8 cellular contexts compared by ENCODE assay signal in the genomic region with DNA sequence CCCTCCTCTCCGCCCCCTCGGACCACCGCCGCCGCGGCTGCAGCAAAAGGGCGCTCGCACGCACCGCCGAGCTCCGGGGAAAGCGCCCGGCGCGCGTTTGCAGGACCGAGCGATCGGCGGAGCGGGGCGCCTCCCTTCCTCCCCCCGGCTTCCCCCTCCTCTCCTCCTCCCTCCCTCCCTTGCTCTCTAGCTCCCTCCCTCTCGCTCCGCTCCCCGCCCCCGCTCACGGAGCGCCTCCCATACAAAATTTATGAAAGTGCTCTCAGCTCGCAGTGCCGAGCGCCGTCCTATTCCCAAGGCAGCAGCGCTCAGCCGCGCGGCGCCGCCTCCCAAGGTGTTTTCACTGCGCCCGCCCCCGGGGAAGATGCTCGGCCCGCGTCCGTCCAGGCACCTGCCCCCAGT. TPM values are rescaled to one million over a fixed set of nuclear protein-coding genes. Genes with fewer than 3 reads are reported as not detected.
DNase-seq lines count a peak whose midpoint lies in the region; ATAC-seq, FAIRE-seq and TF ChIP-seq lines count a peak whose summit lies in the region.

A gene with protein sequence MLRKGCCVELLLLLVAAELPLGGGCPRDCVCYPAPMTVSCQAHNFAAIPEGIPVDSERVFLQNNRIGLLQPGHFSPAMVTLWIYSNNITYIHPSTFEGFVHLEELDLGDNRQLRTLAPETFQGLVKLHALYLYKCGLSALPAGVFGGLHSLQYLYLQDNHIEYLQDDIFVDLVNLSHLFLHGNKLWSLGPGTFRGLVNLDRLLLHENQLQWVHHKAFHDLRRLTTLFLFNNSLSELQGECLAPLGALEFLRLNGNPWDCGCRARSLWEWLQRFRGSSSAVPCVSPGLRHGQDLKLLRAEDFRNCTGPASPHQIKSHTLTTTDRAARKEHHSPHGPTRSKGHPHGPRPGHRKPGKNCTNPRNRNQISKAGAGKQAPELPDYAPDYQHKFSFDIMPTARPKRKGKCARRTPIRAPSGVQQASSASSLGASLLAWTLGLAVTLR (minus strand): TSS at position 115 of the 402 bp plus-strand sequence. CDS start 469 bp downstream, outside the sequence.

- peaks cover 35% of the 10 kb centered on the region in 2 experiments for H3K27me3 ChIP-seq in endothelial cell of umbilical vein (ENCODE audit: control insufficient read depth in 2 of 2, insufficient read depth in 2 of 2, low read length in 2 of 2)
- H3K27me3 ChIP-seq in mucosa of stomach (ENCODE audit: control insufficient read depth, insufficient read depth, low read length): peaks cover 63% of the 10 kb centered on the region

- H3K27ac ChIP-seq in endothelial cell of umbilical vein (ENCODE audit: insufficient read depth, low read depth, low read length): no peak within 1 kb of the TSS

- peak within 1 kb of the TSS; percentile 43 for H3K4me3 ChIP-seq in GM12875 (ENCODE audit: low read depth, low read length)
- peak within 1 kb of the TSS; percentile 12 to 27 (median 13) for H3K4me3 ChIP-seq in endothelial cell of umbilical vein (replicated peaks in 1 of 3; ENCODE audit: insufficient read depth in 1 of 3, low read depth in 1 of 3, low read length in 3 of 3)
- peak within 1 kb of the TSS; percentile 14 for H3K4me3 ChIP-seq in mucosa of stomach (ENCODE audit: low read length)

- no peak for FAIRE-seq in endothelial cell of umbilical vein (lab: Jason Lieb, UNC)

- peak within 1 kb of the TSS; percentile 28 for H3K4me2 ChIP-seq in endothelial cell of umbilical vein (ENCODE audit: insufficient read depth, low read length)

- H3K36me3 ChIP-seq in endothelial cell of umbilical vein (ENCODE audit: control insufficient read depth in 2 of 2, extremely low read depth in 1 of 2, insufficient read depth in 2 of 2, low read length in 2 of 2) (no peaks in the 10 kb centered on the region), mucosa of stomach (ENCODE audit: control insufficient read depth, insufficient read depth, low read length) (no peaks in the 10 kb centered on the region)

- peaks cover 17% of the 10 kb centered on the region for H3K4me1 ChIP-seq in endothelial cell of umbilical vein (ENCODE audit: control insufficient read depth, extremely low read depth, insufficient read depth, low read length)
- peaks cover 22% of the 10 kb centered on the region for H3K4me1 ChIP-seq in mucosa of stomach (ENCODE audit: control insufficient read depth, insufficient read depth, low read length)

- peak within 1 kb of the TSS; percentile 66 for H2AFZ ChIP-seq in endothelial cell of umbilical vein (ENCODE audit: low read depth, low read length)

- no peaks in the 10 kb centered on the region for H3K9me1 ChIP-seq in endothelial cell of umbilical vein (replicated peaks; ENCODE audit: control insufficient read depth, extremely low read depth, insufficient read depth, low read length)

- peak; percentile 18 for ATAC-seq in stimulated activated naive CD8-positive, alpha-beta T cell treated with anti-CD3 and anti-CD28 coated beads, Interleukin-15, amount 100 ng/mL, for 72 hours
- ATAC-seq in GM18873 (IDR thresholded peaks at IDR 0.05; ENCODE audit: low FRiP score, unreplicated experiment): no peak
- no peak for ATAC-seq in GM21717 (IDR thresholded peaks at IDR 0.05; ENCODE audit: unreplicated experiment)

- peaks cover 60% of the 10 kb centered on the region for H3K4me1 Mint-ChIP-seq in stimulated activated naive CD8-positive, alpha-beta T cell treated with anti-CD3 and anti-CD28 coated beads, Interleukin-15, amount 100 ng/mL, for 72 hours

- no peaks in the 10 kb centered on the region for H4K20me1 ChIP-seq in endothelial cell of umbilical vein (replicated peaks; ENCODE audit: control insufficient read depth, extremely low read depth, insufficient read depth, low read length)

- no peaks in the 10 kb centered on the region for H3K79me2 ChIP-seq in endothelial cell of umbilical vein (ENCODE audit: control insufficient read depth, insufficient read depth, low read length)

- H3K27me3 Mint-ChIP-seq in stimulated activated naive CD8-positive, alpha-beta T cell treated with anti-CD3 and anti-CD28 coated beads, Interleukin-15, amount 100 ng/mL, for 72 hours: peaks cover 43% of the 10 kb centered on the region

- H3K9ac ChIP-seq in endothelial cell of umbilical vein (replicated peaks; ENCODE audit: extremely low read depth, insufficient read depth, low read length) (no peak within 1 kb of the TSS), mucosa of stomach (ENCODE audit: low read length) (peak within 1 kb of the TSS; percentile 15)

- peak within 1 kb of the TSS; percentile 79 to 82 for H3K4me3 Mint-ChIP-seq in stimulated activated naive CD8-positive, alpha-beta T cell treated with anti-CD3 and anti-CD28 coated beads, Interleukin-15, amount 100 ng/mL, for 72 hours

- no peak for TF ChIP-seq POLR2A in endothelial cell of umbilical vein (IDR thresholded peaks at IDR 0.05; ENCODE audit: low read depth, low read length)

- H3K9me3 ChIP-seq in endothelial cell of umbilical vein (replicated peaks; ENCODE audit: control insufficient read depth, insufficient read depth, low read length) (no peaks in the 10 kb centered on the region), mucosa of stomach (ENCODE audit: control insufficient read depth, low read length) (no peaks in the 10 kb centered on the region)

- TF ChIP-seq CTCF in GM12875 (IDR thresholded peaks at IDR 0.05; ENCODE audit: borderline replicate concordance, insufficient read depth, low read depth, low read length): no peak
- TF ChIP-seq CTCF in endothelial cell of umbilical vein (IDR thresholded peaks at IDR 0.05; ENCODE audit: extremely low read depth in 1 of 2, insufficient read depth in 1 of 2, low read depth in 1 of 2, low read length in 2 of 2): no peak

- no TSS peak for BruUV-seq in endothelial cell of umbilical vein (replicated peaks; lab: Mats Ljungman, UMichigan)

- CTCF ChIA-PET in endothelial cell of umbilical vein (lab: Charles Lee): interaction anchor here (0.8 to 9.5 kb wide), 23 partner anchors 11 to 366 kb away, joined by 3 to 270 read pairs (median 4); a partner anchor contains a TSS

- POLR2A ChIA-PET in endothelial cell of umbilical vein (lab: Charles Lee): no interaction called here

- peak within 1 kb of the TSS in 1 of 2 donors; percentile 62 for H3K27ac Mint-ChIP-seq in stimulated activated naive CD8-positive, alpha-beta T cell treated with anti-CD3 and anti-CD28 coated beads, Interleukin-15, amount 100 ng/mL, for 72 hours

- no peaks in the 10 kb centered on the region for H3K9me3 Mint-ChIP-seq in stimulated activated naive CD8-positive, alpha-beta T cell treated with anti-CD3 and anti-CD28 coated beads, Interleukin-15, amount 100 ng/mL, for 72 hours

- intact Hi-C loops in endothelial cell of umbilical vein (cut with micrococcal nuclease): no loop called here

- dilution Hi-C loops in endothelial cell of umbilical vein (cut with MboI; ENCODE audit: extremely low pct_ligation_motif_present, low sequenced_read_pairs): no loop called here

- DNase-seq in NCI-H510A (lab: John Stamatoyannopoulos, UW) (peak; percentile 46), activated T-cell treated with anti-CD3 and anti-CD28 coated beads for 1 hour (ENCODE audit: low read depth) (peak; percentile 62), endothelial cell of umbilical vein (ENCODE audit: low read depth, low spot score) (no peak)
- DNase-seq in stimulated activated naive CD8-positive, alpha-beta T cell treated with anti-CD3 and anti-CD28 coated beads, Interleukin-15, amount 100 ng/mL, for 72 hours: peak; percentile 49 to 58

TF ChIP-seq in endothelial cell of umbilical vein, 7 proteins besides CTCF, POLR2A, EP300 and RAD21:
- TF ChIP-seq GATA2 (IDR thresholded peaks at IDR 0.05; ENCODE audit: insufficient read depth, insufficient read length, low read depth, low read length): no peak
- TF ChIP-seq, protein P1, sequence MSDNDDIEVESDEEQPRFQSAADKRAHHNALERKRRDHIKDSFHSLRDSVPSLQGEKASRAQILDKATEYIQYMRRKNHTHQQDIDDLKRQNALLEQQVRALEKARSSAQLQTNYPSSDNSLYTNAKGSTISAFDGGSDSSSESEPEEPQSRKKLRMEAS (IDR thresholded peaks at IDR 0.05; ENCODE audit: insufficient read depth, insufficient read length): no peak
- no peak for TF ChIP-seq EZH2 (IDR thresholded peaks at IDR 0.05; ENCODE audit: borderline replicate concordance, low read depth, low read length, severe bottlenecking)
- no peak for TF ChIP-seq POLR2AphosphoS5 (IDR thresholded peaks at IDR 0.05; ENCODE audit: insufficient read depth, low read depth, low read length)
- no peak for TF ChIP-seq JUN (IDR thresholded peaks at IDR 0.05; ENCODE audit: borderline replicate concordance, insufficient read depth, insufficient read length, low read depth)
- no peak for TF ChIP-seq MYC (IDR thresholded peaks at IDR 0.05; ENCODE audit: low read depth, low read length)
- TF ChIP-seq FOS (IDR thresholded peaks at IDR 0.05; ENCODE audit: borderline replicate concordance, insufficient read depth, low read length): no peak

RNA-seq across cellular contexts. Expression of the gene that starts here (rescaled TPM):
- total RNA-seq in endothelial cell of umbilical vein: not detected in 2 replicates
- 0.03 and 0.04 TPM in 2 replicates for polyA plus RNA-seq in endothelial cell of umbilical vein
- 0.03 TPM in 2 replicates for polyA plus RNA-seq in endothelial cell of umbilical vein (2011; cell fraction: cytosol; rRNA removed)
- polyA plus RNA-seq in endothelial cell of umbilical vein (2011; cell fraction: nucleus; rRNA removed): not detected in 2 replicates
- 0.04 and 0.11 TPM in 2 replicates for polyA plus RNA-seq in endothelial cell of umbilical vein (2012)
- polyA minus RNA-seq in endothelial cell of umbilical vein: 0.08 TPM in 1 of 2 replicates, not detected in the other
- not detected for polyA minus RNA-seq in endothelial cell of umbilical vein (2011; cell fraction: cytosol; rRNA and poly(A)+ RNA removed)
- polyA minus RNA-seq in endothelial cell of umbilical vein (2011; cell fraction: nucleus; rRNA and poly(A)+ RNA removed): not detected in 2 replicates
